8 cellular contexts compared by ENCODE assay signal in the genomic region with DNA sequence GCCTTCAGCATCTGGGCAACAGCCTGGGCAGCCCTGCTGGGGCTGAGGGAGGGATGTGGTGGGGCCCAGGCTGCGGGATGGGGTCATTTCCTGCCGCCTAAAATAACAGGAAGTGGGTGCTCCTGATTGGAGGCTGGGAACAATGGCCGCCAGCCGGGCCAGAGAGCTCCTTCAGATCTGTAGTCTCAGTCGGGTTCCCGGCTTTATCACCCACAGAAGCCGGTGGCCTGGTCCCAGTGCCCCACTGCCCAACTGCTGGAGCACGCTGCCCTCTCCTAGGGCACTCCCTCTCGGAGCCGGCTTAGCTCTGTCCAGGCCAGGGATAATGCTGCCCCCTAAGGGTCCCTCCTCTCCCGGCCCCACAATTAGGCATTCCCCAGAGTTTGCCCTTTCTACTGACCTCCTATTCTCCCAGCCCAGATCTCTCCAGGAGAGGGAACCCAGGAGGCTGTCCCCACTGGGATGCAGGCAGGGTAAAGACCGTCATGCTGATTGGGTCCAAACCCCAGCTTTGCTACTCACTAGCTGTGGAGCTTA. TPM values are rescaled to one million over a fixed set of nuclear protein-coding genes. Genes with fewer than 3 reads are reported as not detected.
DNase-seq lines count a peak whose midpoint lies in the region; ATAC-seq and TF ChIP-seq lines count a peak whose summit lies in the region.

No MANE protein-coding gene starts in this region.

- peak overlapping the region; percentile 50 for H3K4me3 ChIP-seq in HL-60 (replicated peaks; ENCODE audit: insufficient read depth, low read length)
- H3K4me3 ChIP-seq in astrocyte of the spinal cord (ENCODE audit: low read depth, low read length) = peak overlapping the region; percentile 48
- H3K4me3 ChIP-seq in iPS-11a (ENCODE audit: low read depth, low read length) = peak overlapping the region; percentile 48
- H3K4me3 ChIP-seq in skeletal muscle cell (ENCODE audit: low read depth, low read length) = peak overlapping the region; percentile 49

- no peaks in the 10 kb centered on the region for H3K9me3 Mint-ChIP-seq in Calu3 (ENCODE audit: low read depth, unreplicated experiment)
- no peaks in the 10 kb centered on the region for H3K9me3 Mint-ChIP-seq in T-helper 2 cell treated with Interferon-gamma antibody and Interleukin-4, amounts not matched to agents 5 μg/mL and 100 μg/mL, for 36 hours

- H3K4me1 Mint-ChIP-seq in Calu3 (ENCODE audit: low read depth, unreplicated experiment) = peaks cover 52% of the 10 kb centered on the region
- H3K4me1 Mint-ChIP-seq in T-helper 2 cell treated with Interferon-gamma antibody and Interleukin-4, amounts not matched to agents 5 μg/mL and 100 μg/mL, for 36 hours (ENCODE audit: low read depth) = peaks cover 63% of the 10 kb centered on the region

- H3K4me3 Mint-ChIP-seq in Calu3 (ENCODE audit: low read depth, unreplicated experiment) = peak overlapping the region; percentile 70
- peak overlapping the region; percentile 83 for H3K4me3 Mint-ChIP-seq in T-helper 2 cell treated with Interferon-gamma antibody and Interleukin-4, amounts not matched to agents 5 μg/mL and 100 μg/mL, for 36 hours

- ATAC-seq in GM21367 (IDR thresholded peaks at IDR 0.05; ENCODE audit: unreplicated experiment) = no peak

- in situ Hi-C loops in astrocyte of the spinal cord (cut with HindIII; ENCODE audit: low sequenced_read_pairs) = no loop called here

- TF ChIP-seq CTCF in Calu3 (IDR thresholded peaks at IDR 0.05; ENCODE audit: unreplicated experiment) (peak; percentile 53), HL-60 (IDR thresholded peaks at IDR 0.05; ENCODE audit: insufficient read depth, low read length) (peak; percentile 8), astrocyte of the spinal cord (IDR thresholded peaks at IDR 0.05; ENCODE audit: low read depth, low read length) (peak; percentile 55)

- peaks cover 34% of the 10 kb centered on the region for H3K36me3 Mint-ChIP-seq in Calu3 (ENCODE audit: insufficient read depth, unreplicated experiment)
- H3K36me3 Mint-ChIP-seq in T-helper 2 cell treated with Interferon-gamma antibody and Interleukin-4, amounts not matched to agents 5 μg/mL and 100 μg/mL, for 36 hours (ENCODE audit: low read depth) = peaks cover 57% of the 10 kb centered on the region

- peak overlapping the region; percentile 91 for H3K27ac Mint-ChIP-seq in Calu3 (ENCODE audit: unreplicated experiment)
- H3K27ac Mint-ChIP-seq in T-helper 2 cell treated with Interferon-gamma antibody and Interleukin-4, amounts not matched to agents 5 μg/mL and 100 μg/mL, for 36 hours = peak overlapping the region; percentile 93

- intact Hi-C loops in Calu3 (cut with micrococcal nuclease; ENCODE audit: unreplicated experiment) = no loop called here

- H3K27me3 ChIP-seq in HL-60 (ENCODE audit: insufficient read depth, poor library complexity, severe bottlenecking) = no peaks in the 10 kb centered on the region

- peak overlapping the region; percentile 96 for H3K27ac ChIP-seq in HL-60 (replicated peaks)

- CTCF ChIA-PET in Calu3 (lab: Charles Lee) = interaction anchor here (0.6 to 3.6 kb wide), 7 partner anchors 11 to 182 kb away, joined by 3 to 23 read pairs (median 3); a partner anchor contains a TSS

- no TSS peak for BruUV-seq in Calu3 (replicated peaks; lab: Mats Ljungman, UMichigan)

- DNase-seq in Calu3 (peak; percentile 65), HL-60 (ENCODE audit: low read depth in 1 of 2, low spot score in 1 of 2) (peak in 1 of 2 experiments; percentile 90), astrocyte of the spinal cord (ENCODE audit: low read depth, low spot score) (peak; percentile 68), skeletal muscle cell (ENCODE audit: low read depth) (no peak), NCI-H524 treated with DMSO at 0.1 percent for 48 hours (lab: John Stamatoyannopoulos, UW) (no peak)
- peak; percentile 77 for DNase-seq in T-helper 2 cell treated with Interferon-gamma antibody and Interleukin-4, amounts not matched to agents 5 μg/mL and 100 μg/mL, for 36 hours (ENCODE audit: low spot score)

- no peaks in the 10 kb centered on the region for H3K27me3 Mint-ChIP-seq in Calu3 (ENCODE audit: unreplicated experiment)
- no peaks in the 10 kb centered on the region for H3K27me3 Mint-ChIP-seq in T-helper 2 cell treated with Interferon-gamma antibody and Interleukin-4, amounts not matched to agents 5 μg/mL and 100 μg/mL, for 36 hours (ENCODE audit: low read depth)

RNA-seq across cellular contexts. Expression of a gene that starts 5.1 kb away (rescaled TPM):
- 96.2 and 98.3 TPM in 2 replicates for total RNA-seq in Calu3 (2022)

RNA-seq across cellular contexts. Expression of a gene that starts 11.7 kb away (rescaled TPM):
- 70.3 and 71.5 TPM in 2 replicates for total RNA-seq in Calu3 (2022)

RNA-seq across cellular contexts. Expression of a gene that starts 36.0 kb away (rescaled TPM):
- total RNA-seq in Calu3 (2022) = 0.07 TPM in 1 of 2 replicates, not detected in the other

Comparison
In these comparisons a context has a peak if more than half of its experiments do, and no peak if none do; other contexts are left out.
1. DNase-seq: peak in Calu3 (single experiment), T-helper 2 cell treated with Interferon-gamma antibody and Interleukin-4, amounts not matched to agents 5 μg/mL and 100 μg/mL, for 36 hours (single experiment) and astrocyte of the spinal cord (single experiment); none in skeletal muscle cell (single experiment) and NCI-H524 treated with DMSO at 0.1 percent for 48 hours (single experiment).
2. Peak in every context shown above with its lines, with median percentiles within 50 percentile points of each other: CTCF ChIP-seq and H3K4me3 ChIP-seq.